In the genomic region with DNA sequence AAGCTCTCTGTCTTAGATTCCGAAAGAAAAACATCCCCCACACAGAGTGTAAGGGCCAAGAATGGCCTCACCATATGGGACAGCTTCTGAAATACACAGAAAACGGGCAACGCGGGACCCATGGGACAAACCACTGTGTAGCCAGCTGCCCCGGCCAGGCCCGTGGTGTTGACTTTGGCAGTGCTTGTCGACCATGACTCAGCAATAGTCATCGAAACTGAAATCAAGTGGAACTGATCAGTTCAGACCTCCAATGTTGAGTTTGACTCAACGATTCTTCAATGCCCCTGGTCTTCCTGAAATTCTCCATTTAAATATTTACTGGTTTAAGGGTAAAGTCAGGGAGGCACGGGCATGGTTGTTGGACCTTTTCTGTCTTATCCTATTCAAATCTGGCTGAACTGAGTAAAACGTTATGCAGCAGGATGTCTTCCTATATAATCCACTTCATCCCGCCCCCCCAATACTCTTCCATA, we compare ENCODE assay signal across 9 cellular contexts. TPM values are rescaled to one million over a fixed set of nuclear protein-coding genes. Genes with fewer than 3 reads are reported as not detected.
DNase-seq lines count a peak whose midpoint lies in the region; ATAC-seq and TF ChIP-seq lines count a peak whose summit lies in the region.
"Had no signal": no experiment of that assay in that cellular context is flagged by ENCODE, and none has a peak within 500 bp of the region (broad histone marks: within the 10 kb centered on the region; RNA-seq: fewer than 3 reads in every experiment).

No MANE protein-coding gene starts in this region.

- no peak overlapping the region for H3K4me3 ChIP-seq in fibroblast of villous mesenchyme (ENCODE audit: low read depth, low read length)
- H3K4me3 ChIP-seq: lung had no signal

- no peak overlapping the region for H3K27ac Mint-ChIP-seq in activated naive CD4-positive, alpha-beta T cell treated with anti-CD3 and anti-CD28 coated beads, Interleukin-2, amount 10 ng/mL, durations not matched to agents 7 days and 5 days

- H3K36me3 Mint-ChIP-seq in activated naive CD4-positive, alpha-beta T cell treated with anti-CD3 and anti-CD28 coated beads, Interleukin-2, amount 10 ng/mL, durations not matched to agents 7 days and 5 days: no peaks in the 10 kb centered on the region

- DNase-seq in GM03348 (ENCODE audit: low spot score) (peak; percentile 86), RPMI7951 (ENCODE audit: low read depth) (peak; percentile 98), fibroblast of villous mesenchyme (ENCODE audit: low read depth) (peak; percentile 79), sciatic nerve (ENCODE audit: low spot score) (peak; percentile 88), pons (ENCODE audit: low spot score) (no peak)
- DNase-seq in activated naive CD4-positive, alpha-beta T cell treated with anti-CD3 and anti-CD28 coated beads, Interleukin-2, amount 10 ng/mL, durations not matched to agents 7 days and 5 days: no peak

- intact Hi-C loops in sciatic nerve (cut with DNase I): no loop called here

- no peak overlapping the region for H3K4me3 Mint-ChIP-seq in activated naive CD4-positive, alpha-beta T cell treated with anti-CD3 and anti-CD28 coated beads, Interleukin-2, amount 10 ng/mL, durations not matched to agents 7 days and 5 days

- CTCF ChIA-PET in activated naive CD4-positive, alpha-beta T cell treated with anti-CD3 and anti-CD28 coated beads, Interleukin-2, amount 10 ng/mL, durations not matched to agents 7 days and 5 days (lab: Charles Lee): interaction anchor here (0.5 kb wide), 1 partner anchor 213 kb away, joined by 3 read pairs; no protein-coding TSS in a partner anchor

- no peak for TF ChIP-seq CTCF in fibroblast of villous mesenchyme (IDR thresholded peaks at IDR 0.05; ENCODE audit: insufficient read depth, low read depth, low read length)

- H3K9me3 Mint-ChIP-seq in activated naive CD4-positive, alpha-beta T cell treated with anti-CD3 and anti-CD28 coated beads, Interleukin-2, amount 10 ng/mL, durations not matched to agents 7 days and 5 days: no peaks in the 10 kb centered on the region

- ATAC-seq in sciatic nerve (peak; percentile 96), GM18502 (IDR thresholded peaks at IDR 0.05; ENCODE audit: poor library complexity, unreplicated experiment) (no peak), GM19351 (IDR thresholded peaks at IDR 0.05; ENCODE audit: unreplicated experiment) (no peak)

- H3K4me1 Mint-ChIP-seq in activated naive CD4-positive, alpha-beta T cell treated with anti-CD3 and anti-CD28 coated beads, Interleukin-2, amount 10 ng/mL, durations not matched to agents 7 days and 5 days: no peaks in the 10 kb centered on the region

- peaks cover 5% of the 10 kb centered on the region for H3K27me3 Mint-ChIP-seq in activated naive CD4-positive, alpha-beta T cell treated with anti-CD3 and anti-CD28 coated beads, Interleukin-2, amount 10 ng/mL, durations not matched to agents 7 days and 5 days

RNA-seq across cellular contexts. Expression of a gene that starts 27.5 kb away (rescaled TPM):
- total RNA-seq in RPMI7951 (2014; rRNA removed; shearing (Covaris generic)): 2.0 and 2.2 TPM in 2 replicates
- total RNA-seq in fibroblast of villous mesenchyme (3.9 and 6.8 TPM in 2 replicates), sciatic nerve (44.6 TPM)

Comparison
In these comparisons a context has a peak if more than half of its experiments do, and no peak if none do; other contexts are left out.
1. DNase-seq: peak in GM03348 (single experiment), RPMI7951 (single experiment), fibroblast of villous mesenchyme (single experiment) and sciatic nerve (single experiment); none in activated naive CD4-positive, alpha-beta T cell treated with anti-CD3 and anti-CD28 coated beads, Interleukin-2, amount 10 ng/mL, durations not matched to agents 7 days and 5 days (single experiment) and pons (single experiment).